24 cellular contexts compared by ENCODE assay signal in the genomic region with DNA sequence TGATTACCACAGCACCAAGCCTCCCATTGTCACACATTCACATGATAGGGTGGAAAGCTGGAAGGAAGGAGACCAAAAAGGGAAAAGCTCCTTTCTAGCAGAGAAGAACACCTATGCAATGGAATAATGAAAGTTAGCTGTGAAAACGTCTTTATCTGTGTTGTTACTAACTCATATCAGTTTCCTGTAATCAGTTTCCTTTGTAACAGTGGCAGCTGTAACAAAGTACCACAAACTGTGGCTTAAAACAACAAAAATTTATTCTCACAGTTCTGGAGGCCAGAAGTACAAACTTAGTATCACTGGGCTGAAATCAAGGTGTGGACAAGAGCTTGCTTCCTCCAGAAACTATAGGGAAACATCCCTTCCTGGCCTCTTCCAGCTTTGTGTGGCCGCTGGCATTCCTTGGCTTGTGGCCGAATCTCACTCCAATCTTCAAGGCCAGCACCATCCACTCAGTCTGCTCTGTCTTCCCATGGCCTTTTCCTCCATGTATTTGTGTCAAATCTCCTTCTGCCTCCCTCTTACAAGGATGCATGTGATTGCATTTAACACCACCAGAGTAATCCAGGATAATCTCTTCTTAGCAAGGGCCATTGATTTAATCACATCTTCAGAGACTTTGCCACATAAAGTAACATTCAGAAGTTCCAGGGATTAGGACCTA. TPM values are rescaled to one million over a fixed set of nuclear protein-coding genes. Genes with fewer than 3 reads are reported as not detected.
DNase-seq lines count a peak whose midpoint lies in the region; ATAC-seq and TF ChIP-seq lines count a peak whose summit lies in the region.
"Had no signal": no experiment of that assay in that cellular context is flagged by ENCODE, and none has a peak within 500 bp of the region (broad histone marks: within the 10 kb centered on the region; RNA-seq: fewer than 3 reads in every experiment).

No MANE protein-coding gene starts in this region.

- no peak for TF ChIP-seq CTCF in Loucy (conservative IDR thresholded peaks at IDR 0.05; ENCODE audit: low read length)

- H3F3A ChIP-seq in Loucy (ENCODE audit: low read depth): no peaks in the 10 kb centered on the region

- H3K4me1 Mint-ChIP-seq in activated CD8-positive, alpha-beta memory T cell treated with anti-CD3 and anti-CD28 coated beads, Interleukin-2, amount 10 ng/mL, durations not matched to agents 7 days and 5 days: peaks cover 16% of the 10 kb centered on the region
- peaks cover 16% of the 10 kb centered on the region for H3K4me1 Mint-ChIP-seq in activated T-helper 2 cell treated with anti-CD3 and anti-CD28 coated beads, Interferon-gamma antibody, Interleukin-2, Interleukin-4, amounts not matched to agents 10 μg/mL and 5 μg/mL and 100 μg/mL, durations not matched to agents 14 hours and 24 hours and 36 hours (ENCODE audit: low read depth)
- H3K4me1 Mint-ChIP-seq in stimulated activated memory B cell treated with anti-CD40 and anti-IgM and Interleukin-4, amounts not matched to agents 10 μg/mL and 1 μg/mL and 100 μg/mL, for 72 hours: peaks cover 49% of the 10 kb centered on the region
- H3K4me1 Mint-ChIP-seq: activated T-helper 17 cell treated with anti-CD3 and anti-CD28 coated beads, Interleukin-2, amount 50 U/mL, for 72 hours; endodermal cell had no signal

- no peak for DNase-seq in activated CD8-positive, alpha-beta memory T cell treated with anti-CD3 and anti-CD28 coated beads, Interleukin-2, amount 10 ng/mL, durations not matched to agents 7 days and 5 days
- DNase-seq in activated CD8-positive, alpha-beta memory T cell treated with anti-CD3 and anti-CD28 coated beads, Interleukin-2, amount 50 U/mL, for 48 hours: no peak
- no peak for DNase-seq in activated T-helper 2 cell treated with anti-CD3 and anti-CD28 coated beads, Interferon-gamma antibody, Interleukin-2, Interleukin-4, amounts not matched to agents 10 μg/mL and 5 μg/mL and 100 μg/mL, durations not matched to agents 14 hours and 24 hours and 36 hours (ENCODE audit: low spot score)
- no peak for DNase-seq in NCI-H345 (lab: John Stamatoyannopoulos, UW)
- DNase-seq in aorta: no peak
- DNase-seq: amygdala; cerebellar nuclear complex; endodermal cell; HFFc6; kidney; mammary epithelial cell; NCI-H2029 treated with DMSO at 0.1 percent for 48 hours; NCI-H510A; PC-9; stimulated activated naive CD8-positive, alpha-beta T cell treated with anti-CD3 and anti-CD28 coated beads, Interleukin-15, Interleukin-2, amounts not matched to agents 100 U/mL and 50 U/mL, for 24 hours; T1000 had no signal

- H3K4me3 ChIP-seq in Loucy (ENCODE audit: low read length, poor library complexity, severe bottlenecking): peak overlapping the region; percentile 50
- no peak overlapping the region for H3K4me3 ChIP-seq in aorta (ENCODE audit: low read length in 2 of 2)
- H3K4me3 ChIP-seq: A549, PC-9, SJSA1 had no signal

- no peaks in the 10 kb centered on the region for H3K9me3 ChIP-seq in Loucy (ENCODE audit: insufficient read depth, low read depth, low read length)
- no peaks in the 10 kb centered on the region for H3K9me3 ChIP-seq in aorta (ENCODE audit: control insufficient read depth, low read length)
- H3K9me3 ChIP-seq: A549, SJSA1 had no signal

- H2AFZ ChIP-seq in Loucy (ENCODE audit: low read length): no peak overlapping the region
- H2AFZ ChIP-seq: PC-9 had no signal

- H3K4me1 ChIP-seq in Loucy (ENCODE audit: insufficient read depth, low read length, poor library complexity, severe bottlenecking) (peaks cover 12% of the 10 kb centered on the region), aorta (ENCODE audit: control insufficient read depth in 1 of 2, insufficient read depth in 2 of 2, low read length in 2 of 2) (no peaks in the 10 kb centered on the region)

- peak; percentile 66 for ATAC-seq in activated CD8-positive, alpha-beta memory T cell treated with anti-CD3 and anti-CD28 coated beads, Interleukin-2, amount 10 ng/mL, durations not matched to agents 7 days and 5 days
- ATAC-seq in stimulated activated memory B cell treated with anti-CD40 and anti-IgM and Interleukin-4, amounts not matched to agents 10 μg/mL and 1 μg/mL and 100 μg/mL, for 72 hours: no peak
- ATAC-seq in aorta (ENCODE audit: low FRiP score) (no peak), HG03175 (IDR thresholded peaks at IDR 0.05; ENCODE audit: unreplicated experiment) (no peak)
- ATAC-seq: A549; activated T-helper 17 cell treated with anti-CD3 and anti-CD28 coated beads, Interleukin-2, amount 50 U/mL, for 72 hours had no signal

- 70 to 74% methylated on average over 3 of the region's 3 CpGs for WGBS in aorta, 2 donors

- H3K27ac Mint-ChIP-seq in activated CD8-positive, alpha-beta memory T cell treated with anti-CD3 and anti-CD28 coated beads, Interleukin-2, amount 10 ng/mL, durations not matched to agents 7 days and 5 days: peak overlapping the region; percentile 69
- H3K27ac Mint-ChIP-seq in activated T-helper 2 cell treated with anti-CD3 and anti-CD28 coated beads, Interferon-gamma antibody, Interleukin-2, Interleukin-4, amounts not matched to agents 10 μg/mL and 5 μg/mL and 100 μg/mL, durations not matched to agents 14 hours and 24 hours and 36 hours: peak overlapping the region; percentile 77
- peak overlapping the region; percentile 94 for H3K27ac Mint-ChIP-seq in stimulated activated memory B cell treated with anti-CD40 and anti-IgM and Interleukin-4, amounts not matched to agents 10 μg/mL and 1 μg/mL and 100 μg/mL, for 72 hours
- H3K27ac Mint-ChIP-seq: activated T-helper 17 cell treated with anti-CD3 and anti-CD28 coated beads, Interleukin-2, amount 50 U/mL, for 72 hours; endodermal cell; HFFc6; type B pancreatic cell had no signal

- H3K9me2 ChIP-seq in Loucy (replicated peaks; ENCODE audit: low read depth, low read length): no peaks in the 10 kb centered on the region

- H3K4me2 ChIP-seq in Loucy (ENCODE audit: low read depth, low read length, poor library complexity, severe bottlenecking): peak overlapping the region; percentile 66
- H3K4me2 ChIP-seq: A549, PC-9 had no signal

- peaks cover under 1% of the 10 kb centered on the region for H3K36me3 Mint-ChIP-seq in activated CD8-positive, alpha-beta memory T cell treated with anti-CD3 and anti-CD28 coated beads, Interleukin-2, amount 10 ng/mL, durations not matched to agents 7 days and 5 days
- peaks cover 8% of the 10 kb centered on the region for H3K36me3 Mint-ChIP-seq in activated T-helper 2 cell treated with anti-CD3 and anti-CD28 coated beads, Interferon-gamma antibody, Interleukin-2, Interleukin-4, amounts not matched to agents 10 μg/mL and 5 μg/mL and 100 μg/mL, durations not matched to agents 14 hours and 24 hours and 36 hours (ENCODE audit: low read depth)
- peaks cover 13% of the 10 kb centered on the region for H3K36me3 Mint-ChIP-seq in stimulated activated memory B cell treated with anti-CD40 and anti-IgM and Interleukin-4, amounts not matched to agents 10 μg/mL and 1 μg/mL and 100 μg/mL, for 72 hours

- no peak overlapping the region for H3K27ac ChIP-seq in aorta (ENCODE audit: low read depth in 1 of 2, low read length in 2 of 2)
- H3K27ac ChIP-seq: A549, PC-9, SJSA1 had no signal

- H3K79me2 ChIP-seq in Loucy (ENCODE audit: insufficient read depth, low read length): peaks cover 5% of the 10 kb centered on the region; the same call in 1 of the 2 replicates

- CTCF ChIA-PET in activated CD8-positive, alpha-beta memory T cell treated with anti-CD3 and anti-CD28 coated beads, Interleukin-2, amount 10 ng/mL, durations not matched to agents 7 days and 5 days (lab: Charles Lee): interaction anchor here (1.1 to 1.7 kb wide), 4 partner anchors 9 to 17 kb away, joined by 3 to 4 read pairs (median 4); partner anchors contain the start of genes CCDC87 and CCS

- intact Hi-C loops in activated T-helper 2 cell treated with anti-CD3 and anti-CD28 coated beads, Interferon-gamma antibody, Interleukin-2, Interleukin-4, amounts not matched to agents 10 μg/mL and 5 μg/mL and 100 μg/mL, durations not matched to agents 14 hours and 24 hours and 36 hours (cut with micrococcal nuclease): loop anchor here (10.0 kb wide), 1 partner anchor 505 kb away; the partner anchor contains the start of gene KDM2A
- intact Hi-C loops in aorta (cut with DNase I): no loop called here

- no peaks in the 10 kb centered on the region for H3K27me3 ChIP-seq in Loucy (ENCODE audit: insufficient read depth, low read length, poor library complexity, severe bottlenecking)
- H3K27me3 ChIP-seq in aorta (ENCODE audit: control insufficient read depth in 1 of 2, insufficient read depth in 2 of 2, low read length in 1 of 2): no peaks in the 10 kb centered on the region
- H3K27me3 ChIP-seq: SJSA1 had no signal

- H3K27me3 Mint-ChIP-seq in activated CD8-positive, alpha-beta memory T cell treated with anti-CD3 and anti-CD28 coated beads, Interleukin-2, amount 10 ng/mL, durations not matched to agents 7 days and 5 days: no peaks in the 10 kb centered on the region
- no peaks in the 10 kb centered on the region for H3K27me3 Mint-ChIP-seq in activated T-helper 2 cell treated with anti-CD3 and anti-CD28 coated beads, Interferon-gamma antibody, Interleukin-2, Interleukin-4, amounts not matched to agents 10 μg/mL and 5 μg/mL and 100 μg/mL, durations not matched to agents 14 hours and 24 hours and 36 hours (ENCODE audit: low read depth)
- no peaks in the 10 kb centered on the region for H3K27me3 Mint-ChIP-seq in stimulated activated memory B cell treated with anti-CD40 and anti-IgM and Interleukin-4, amounts not matched to agents 10 μg/mL and 1 μg/mL and 100 μg/mL, for 72 hours
- H3K27me3 Mint-ChIP-seq: activated T-helper 17 cell treated with anti-CD3 and anti-CD28 coated beads, Interleukin-2, amount 50 U/mL, for 72 hours; type B pancreatic cell had no signal

- H3K9me3 Mint-ChIP-seq in activated CD8-positive, alpha-beta memory T cell treated with anti-CD3 and anti-CD28 coated beads, Interleukin-2, amount 10 ng/mL, durations not matched to agents 7 days and 5 days (ENCODE audit: low read depth): no peaks in the 10 kb centered on the region
- H3K9me3 Mint-ChIP-seq in activated T-helper 2 cell treated with anti-CD3 and anti-CD28 coated beads, Interferon-gamma antibody, Interleukin-2, Interleukin-4, amounts not matched to agents 10 μg/mL and 5 μg/mL and 100 μg/mL, durations not matched to agents 14 hours and 24 hours and 36 hours: no peaks in the 10 kb centered on the region
- H3K9me3 Mint-ChIP-seq in stimulated activated memory B cell treated with anti-CD40 and anti-IgM and Interleukin-4, amounts not matched to agents 10 μg/mL and 1 μg/mL and 100 μg/mL, for 72 hours: no peaks in the 10 kb centered on the region
- H3K9me3 Mint-ChIP-seq: activated T-helper 17 cell treated with anti-CD3 and anti-CD28 coated beads, Interleukin-2, amount 50 U/mL, for 72 hours; HFFc6; type B pancreatic cell had no signal

- H4K20me1 ChIP-seq in Loucy (ENCODE audit: insufficient read depth, low read length, poor library complexity, severe bottlenecking): no peaks in the 10 kb centered on the region

- H3K4me3 Mint-ChIP-seq in activated CD8-positive, alpha-beta memory T cell treated with anti-CD3 and anti-CD28 coated beads, Interleukin-2, amount 10 ng/mL, durations not matched to agents 7 days and 5 days: no peak overlapping the region
- H3K4me3 Mint-ChIP-seq in activated T-helper 2 cell treated with anti-CD3 and anti-CD28 coated beads, Interferon-gamma antibody, Interleukin-2, Interleukin-4, amounts not matched to agents 10 μg/mL and 5 μg/mL and 100 μg/mL, durations not matched to agents 14 hours and 24 hours and 36 hours (ENCODE audit: low read depth): no peak overlapping the region
- H3K4me3 Mint-ChIP-seq in stimulated activated memory B cell treated with anti-CD40 and anti-IgM and Interleukin-4, amounts not matched to agents 10 μg/mL and 1 μg/mL and 100 μg/mL, for 72 hours: no peak overlapping the region
- H3K4me3 Mint-ChIP-seq: activated T-helper 17 cell treated with anti-CD3 and anti-CD28 coated beads, Interleukin-2, amount 50 U/mL, for 72 hours; endodermal cell; HFFc6; type B pancreatic cell had no signal

- no peaks in the 10 kb centered on the region for H3K36me3 ChIP-seq in Loucy (ENCODE audit: insufficient read depth, low read length)
- H3K36me3 ChIP-seq in aorta (ENCODE audit: control insufficient read depth in 1 of 2, insufficient read depth in 2 of 2, low read length in 1 of 2): no peaks in the 10 kb centered on the region

- H3K9ac ChIP-seq in Loucy (ENCODE audit: low read depth, low read length, poor library complexity, severe bottlenecking): peak overlapping the region; percentile 42

RNA-seq across cellular contexts. Expression of gene RBM14, which starts 6.3 kb away (rescaled TPM):
- 100 to 1,000 TPM; 152 to 176 TPM for total RNA-seq in activated CD8-positive, alpha-beta memory T cell treated with anti-CD3 and anti-CD28 coated beads, Interleukin-2, amount 10 ng/mL, durations not matched to agents 7 days and 5 days
- 188 and 197 TPM in 2 replicates for total RNA-seq in activated T-helper 2 cell treated with anti-CD3 and anti-CD28 coated beads, Interferon-gamma antibody, Interleukin-2, Interleukin-4, amounts not matched to agents 10 μg/mL and 5 μg/mL and 100 μg/mL, durations not matched to agents 14 hours and 24 hours and 36 hours
- total RNA-seq in aorta: 10 to 100 TPM; 66.3 to 66.7 TPM
- 10 to 100 TPM; 11.4 to 41.4 TPM for polyA plus RNA-seq in aorta

RNA-seq across cellular contexts. Expression of gene CCS, which starts 17.1 kb away (rescaled TPM):
- 10 to 100 TPM; 30.1 to 38.0 TPM for total RNA-seq in activated CD8-positive, alpha-beta memory T cell treated with anti-CD3 and anti-CD28 coated beads, Interleukin-2, amount 10 ng/mL, durations not matched to agents 7 days and 5 days
- 30.4 and 31.1 TPM in 2 replicates for total RNA-seq in activated T-helper 2 cell treated with anti-CD3 and anti-CD28 coated beads, Interferon-gamma antibody, Interleukin-2, Interleukin-4, amounts not matched to agents 10 μg/mL and 5 μg/mL and 100 μg/mL, durations not matched to agents 14 hours and 24 hours and 36 hours
- 10 to 100 TPM; 25.7 to 48.0 TPM for total RNA-seq in aorta
- 100 to 1,000 TPM in 1 of 2 donors, 10 to 100 TPM in 1; 29.8 to 287 TPM for polyA plus RNA-seq in aorta

RNA-seq across cellular contexts. Expression of gene CCDC87, which starts 17.2 kb away (rescaled TPM):
- total RNA-seq in activated CD8-positive, alpha-beta memory T cell treated with anti-CD3 and anti-CD28 coated beads, Interleukin-2, amount 10 ng/mL, durations not matched to agents 7 days and 5 days: under 1 TPM in 1 of 2 experiments, not detected in 1; 0.12 TPM
- total RNA-seq in activated T-helper 2 cell treated with anti-CD3 and anti-CD28 coated beads, Interferon-gamma antibody, Interleukin-2, Interleukin-4, amounts not matched to agents 10 μg/mL and 5 μg/mL and 100 μg/mL, durations not matched to agents 14 hours and 24 hours and 36 hours: 0.09 and 0.14 TPM in 2 replicates
- total RNA-seq in aorta: under 1 TPM; 0.19 to 0.33 TPM
- polyA plus RNA-seq in aorta: under 1 TPM in 1 of 2 donors, not detected in 1; 0.10 TPM
- polyA plus RNA-seq: neural cell had no signal

RNA-seq across cellular contexts. Expression of gene RBM4, which starts 28.4 kb away (rescaled TPM):
- 100 to 1,000 TPM; 111 to 119 TPM for total RNA-seq in activated CD8-positive, alpha-beta memory T cell treated with anti-CD3 and anti-CD28 coated beads, Interleukin-2, amount 10 ng/mL, durations not matched to agents 7 days and 5 days
- total RNA-seq in activated T-helper 2 cell treated with anti-CD3 and anti-CD28 coated beads, Interferon-gamma antibody, Interleukin-2, Interleukin-4, amounts not matched to agents 10 μg/mL and 5 μg/mL and 100 μg/mL, durations not matched to agents 14 hours and 24 hours and 36 hours: 125 and 129 TPM in 2 replicates
- 10 to 100 TPM; 86.9 to 98.1 TPM for total RNA-seq in aorta
- polyA plus RNA-seq in aorta: 10 to 100 TPM; 78.6 to 91.1 TPM

RNA-seq across cellular contexts. Expression of gene CTSF, which starts 41.7 kb away (rescaled TPM):
- total RNA-seq in activated CD8-positive, alpha-beta memory T cell treated with anti-CD3 and anti-CD28 coated beads, Interleukin-2, amount 10 ng/mL, durations not matched to agents 7 days and 5 days: 1 to 10 TPM; 2.8 to 4.1 TPM
- total RNA-seq in activated T-helper 2 cell treated with anti-CD3 and anti-CD28 coated beads, Interferon-gamma antibody, Interleukin-2, Interleukin-4, amounts not matched to agents 10 μg/mL and 5 μg/mL and 100 μg/mL, durations not matched to agents 14 hours and 24 hours and 36 hours: 0.73 and 0.85 TPM in 2 replicates
- total RNA-seq in aorta: 100 to 1,000 TPM in 1 of 2 donors, 10 to 100 TPM in 1; 38.3 to 110 TPM
- 10 to 100 TPM; 52.1 to 98.5 TPM for polyA plus RNA-seq in aorta
